In genomic region chr19:41367848-41368301, GRCh38 we compare ENCODE assay signal across 9 cellular contexts. TPM values are rescaled to one million over a fixed set of nuclear protein-coding genes. Genes with fewer than 3 reads are reported as not detected.
DNase-seq lines count a peak whose midpoint lies in the region; ATAC-seq and TF ChIP-seq lines count a peak whose summit lies in the region.
"Had no signal": no experiment of that assay in that cellular context is flagged by ENCODE, and none has a peak within 500 bp of the region (broad histone marks: within the 10 kb centered on the region; RNA-seq: fewer than 3 reads in every experiment).

No MANE protein-coding gene starts in this region.

- peak in 1 of 4 donors; percentile 11 for ATAC-seq in right lobe of liver
- no peak for ATAC-seq in natural killer cell

- H3K36me3 ChIP-seq in right lobe of liver (no peaks in the 10 kb centered on the region), OCI-LY7 (ENCODE audit: insufficient read depth, low read length) (no peaks in the 10 kb centered on the region)

- no peak overlapping the region for H3K4me3 Mint-ChIP-seq in natural killer cell

- no peak overlapping the region for H3K4me2 ChIP-seq in OCI-LY7 (ENCODE audit: low read length)

- no peak for TF ChIP-seq POLR2A in right lobe of liver (IDR thresholded peaks at IDR 0.05)

- no peak overlapping the region for H3K4me3 ChIP-seq in right lobe of liver
- H3K4me3 ChIP-seq in OCI-LY7 (ENCODE audit: low read depth, low read length, poor library complexity, severe bottlenecking), result no peak overlapping the region

- H3K36me3 Mint-ChIP-seq in natural killer cell, result no peaks in the 10 kb centered on the region

- POLR2A ChIA-PET in OCI-LY7 (lab: Charles Lee), result interaction anchor here (1.0 kb wide), 1 partner anchor 70 kb away, joined by 4 read pairs; no protein-coding TSS in a partner anchor

- no TSS peak for BruUV-seq in OCI-LY7 (replicated peaks; lab: Mats Ljungman, UMichigan)

- peaks cover 15 to 28% of the 10 kb centered on the region in 2 donors for H3K4me1 Mint-ChIP-seq in natural killer cell

- CTCF ChIA-PET in OCI-LY7 (lab: Charles Lee; ENCODE audit: unreplicated experiment), result no interaction called here

- H3K9me3 ChIP-seq in right lobe of liver (no peaks in the 10 kb centered on the region), OCI-LY7 (ENCODE audit: low read length) (no peaks in the 10 kb centered on the region)

- no peak for TF ChIP-seq CTCF in right lobe of liver (IDR thresholded peaks at IDR 0.05)
- no peak for TF ChIP-seq CTCF in OCI-LY7 (conservative IDR thresholded peaks at IDR 0.05; ENCODE audit: low read length)
- TF ChIP-seq CTCF in natural killer cell (IDR thresholded peaks at IDR 0.05), result no peak

- intact Hi-C loops in right lobe of liver (cut with DNase I), result no loop called here
- intact Hi-C loops in OCI-LY7 (cut with micrococcal nuclease; ENCODE audit: unreplicated experiment), result no loop called here
- intact Hi-C loops in natural killer cell (cut with micrococcal nuclease), result no loop called here

- H3K4me1 ChIP-seq in right lobe of liver, result peaks cover 0 to 9% (median 0%) of the 10 kb centered on the region in 4 donors
- peaks cover 10% of the 10 kb centered on the region for H3K4me1 ChIP-seq in OCI-LY7 (ENCODE audit: insufficient read depth, low read length, poor library complexity, severe bottlenecking)

- 51% methylated on average over 6 of the region's 6 CpGs for WGBS in right lobe of liver (ENCODE audit: insufficient coverage, low coverage, low lambda C conversion rate, missing lambda C conversion rate)

- H3K27ac ChIP-seq in right lobe of liver (peak overlapping the region; percentile 10 to 40 (median 27)), OCI-LY7 (ENCODE audit: low read depth, low read length, poor library complexity, severe bottlenecking) (no peak overlapping the region)

- H3K27ac Mint-ChIP-seq in natural killer cell, result no peak overlapping the region

- H3K27me3 Mint-ChIP-seq in natural killer cell (ENCODE audit: low read depth in 2 of 2), result no peaks in the 10 kb centered on the region

- H2AFZ ChIP-seq in OCI-LY7 (ENCODE audit: low read length), result no peak overlapping the region

- peak; percentile 57 to 69 for DNase-seq in AML-193 (lab: John Stamatoyannopoulos, UW)
- peak; percentile 95 for DNase-seq in HS-27A (ENCODE audit: low read depth)
- peak; percentile 82 for DNase-seq in amniotic stem cell (lab: John Stamatoyannopoulos, UW)
- no peak for DNase-seq in right lobe of liver
- DNase-seq in OCI-LY7 (ENCODE audit: low spot score), result no peak
- no peak for DNase-seq in natural killer cell
- DNase-seq in NCI-H1048 (lab: John Stamatoyannopoulos, UW), result no peak
- DNase-seq in NCI-H2081 (lab: John Stamatoyannopoulos, UW), result no peak
- DNase-seq: DND-41 had no signal

- peaks cover 16% of the 10 kb centered on the region; the same call in 1 of the 2 replicates for H3K79me2 ChIP-seq in OCI-LY7 (ENCODE audit: insufficient read depth, low read depth, low read length)

- H3K9me2 ChIP-seq in OCI-LY7 (ENCODE audit: insufficient read depth, low read length), result no peaks in the 10 kb centered on the region

- H3K9me3 Mint-ChIP-seq in natural killer cell, result no peaks in the 10 kb centered on the region

- H3K27me3 ChIP-seq in right lobe of liver, result no peaks in the 10 kb centered on the region

- H4K20me1 ChIP-seq in OCI-LY7 (ENCODE audit: insufficient read depth, low read length), result no peaks in the 10 kb centered on the region

RNA-seq across cellular contexts. Expression of gene B9D2, which starts 3.9 kb away (rescaled TPM):
- total RNA-seq in right lobe of liver (1 to 10 TPM; 1.7 to 4.4 (median 2.6) TPM), OCI-LY7 (2022) (3.4 and 5.2 TPM in 2 replicates), natural killer cell (10 to 100 TPM; 18.1 to 22.2 (median 18.7) TPM)
- 1.7 and 3.9 TPM in 2 replicates for total RNA-seq in OCI-LY7 (2014; rRNA removed; shearing (Covaris generic))

RNA-seq across cellular contexts. Expression of gene TMEM91, which starts 8.5 kb away (rescaled TPM):
- total RNA-seq in right lobe of liver (1 to 10 TPM; 1.8 to 4.1 (median 3.0) TPM), OCI-LY7 (2022) (12.7 and 13.5 TPM in 2 replicates), natural killer cell (10 to 100 TPM; 13.6 to 22.8 (median 20.8) TPM)
- total RNA-seq in OCI-LY7 (2014; rRNA removed; shearing (Covaris generic)), result 5.6 and 10.7 TPM in 2 replicates

RNA-seq across cellular contexts. Expression of gene TGFB1, which starts 14.2 kb away (rescaled TPM):
- 10 to 100 TPM in 2 of 6 experiments, 1 to 10 TPM in 4; 4.9 to 19.1 (median 8.5) TPM for total RNA-seq in right lobe of liver
- 10.9 and 15.5 TPM in 2 replicates for total RNA-seq in OCI-LY7 (2014; rRNA removed; shearing (Covaris generic))
- total RNA-seq in OCI-LY7 (2022), result 69.9 and 88.8 TPM in 2 replicates
- 100 to 1,000 TPM; 682 to 761 (median 729) TPM for total RNA-seq in natural killer cell

RNA-seq across cellular contexts. Expression of gene EXOSC5, which starts 29.3 kb away (rescaled TPM):
- total RNA-seq in right lobe of liver, result 10 to 100 TPM in 5 of 6 experiments, 1 to 10 TPM in 1; 6.1 to 26.6 (median 14.1) TPM
- 48.3 and 55.8 TPM in 2 replicates for total RNA-seq in OCI-LY7 (2014; rRNA removed; shearing (Covaris generic))
- total RNA-seq in OCI-LY7 (2022), result 36.0 and 40.0 TPM in 2 replicates
- total RNA-seq in natural killer cell, result 10 to 100 TPM in 1 of 3 donors, 1 to 10 TPM in 2; 9.0 to 11.6 (median 9.5) TPM

RNA-seq across cellular contexts. Expression of gene BCKDHA, which starts 29.7 kb away (rescaled TPM):
- 10 to 100 TPM; 32.1 to 68.7 (median 48.9) TPM for total RNA-seq in right lobe of liver
- total RNA-seq in OCI-LY7 (2014; rRNA removed; shearing (Covaris generic)), result 34.6 and 66.4 TPM in 2 replicates
- 16.8 and 17.8 TPM in 2 replicates for total RNA-seq in OCI-LY7 (2022)
- 10 to 100 TPM; 26.5 to 29.0 (median 28.3) TPM for total RNA-seq in natural killer cell

Comparison
In these comparisons a context has a peak if more than half of its experiments do, and no peak if none do; other contexts are left out.
1. DNase-seq: peak in AML-193 (2 of 2), HS-27A (single experiment) and amniotic stem cell (single experiment); none in right lobe of liver (0 of 3), OCI-LY7 (single experiment), natural killer cell (single experiment), NCI-H1048 (single experiment) and NCI-H2081 (0 of 2).
2. RNA of gene TGFB1, which starts 14.2 kb away (total RNA-seq): 682 to 761 TPM in natural killer cell; 10.9 to 88.8 TPM in OCI-LY7 and 4.9 to 19.1 TPM in right lobe of liver; every median in the first group is over 4 times any median in the second.